ENCODE assay signal across 8 cellular contexts in genomic region chr11:47551086-47551485, GRCh38. TPM values are rescaled to one million over a fixed set of nuclear protein-coding genes. Genes with fewer than 3 reads are reported as not detected.
DNase-seq lines count a peak whose midpoint lies in the region; ATAC-seq and TF ChIP-seq lines count a peak whose summit lies in the region.

No MANE protein-coding gene starts in this region.

- DNase-seq in cardiac muscle cell (ENCODE audit: low read depth in 1 of 2, low spot score in 1 of 2) (peak; percentile 35 to 47), left ventricle myocardium superior (no peak), dermis microvascular lymphatic vessel endothelial cell (ENCODE audit: low read depth in 2 of 2) (peak; percentile 22 to 47), GDM1 (lab: John Stamatoyannopoulos, UW) (no peak), OCI-M2 (lab: John Stamatoyannopoulos, UW; ENCODE audit: unreplicated experiment) (no peak)

- no peak overlapping the region for H3K4me3 ChIP-seq in cardiac muscle cell
- peak overlapping the region; percentile 97 for H3K4me3 ChIP-seq in OCI-LY1 (ENCODE audit: low read depth, low read length, poor library complexity, severe bottlenecking)
- H3K4me3 ChIP-seq in neural cell (ENCODE audit: low read length) = peak overlapping the region; percentile 94

- TF ChIP-seq RAD21 in neural cell (conservative IDR thresholded peaks at IDR 0.05) = no peak

- H3K27ac ChIP-seq in cardiac muscle cell (no peak overlapping the region), OCI-LY1 (ENCODE audit: low read depth, low read length, poor library complexity, severe bottlenecking) (peak overlapping the region; percentile 71), neural cell (ENCODE audit: low read length) (no peak overlapping the region)

- H3K9me2 ChIP-seq in OCI-LY1 (ENCODE audit: low read depth, low read length) (no peaks in the 10 kb centered on the region), neural cell (ENCODE audit: insufficient read depth, low read length) (no peaks in the 10 kb centered on the region)

- no peaks in the 10 kb centered on the region for H4K20me1 ChIP-seq in OCI-LY1 (ENCODE audit: insufficient read depth, low read length)
- H4K20me1 ChIP-seq in neural cell (ENCODE audit: insufficient read depth) = no peaks in the 10 kb centered on the region

- H3F3A ChIP-seq in OCI-LY1 (ENCODE audit: insufficient read depth, low read length) (peaks cover 8% of the 10 kb centered on the region; the same call in 1 of the 2 replicates), neural cell (ENCODE audit: insufficient read depth, low read length, poor library complexity, severe bottlenecking) (no peaks in the 10 kb centered on the region)

- H3K9me3 ChIP-seq in cardiac muscle cell (ENCODE audit: low read depth) (no peaks in the 10 kb centered on the region), OCI-LY1 (ENCODE audit: low read length) (no peaks in the 10 kb centered on the region), neural cell (ENCODE audit: low read length) (no peaks in the 10 kb centered on the region)

- H3K9ac ChIP-seq in OCI-LY1 (ENCODE audit: low read length) (peak overlapping the region; percentile 96), neural cell (ENCODE audit: low read length) (no peak overlapping the region)

- H3K36me3 ChIP-seq in cardiac muscle cell (no peaks in the 10 kb centered on the region), OCI-LY1 (ENCODE audit: insufficient read depth, low read length) (peaks cover 12% of the 10 kb centered on the region; the same call in 1 of the 2 replicates), neural cell (ENCODE audit: insufficient read depth, low read length) (no peaks in the 10 kb centered on the region)

- TF ChIP-seq CTCF in cardiac muscle cell (IDR thresholded peaks at IDR 0.05; ENCODE audit: low read depth, low read length) (peak; percentile 38), OCI-LY1 (IDR thresholded peaks at IDR 0.05; ENCODE audit: low read length) (peak; percentile 50; the same call in 1 of the 2 replicates), neural cell (IDR thresholded peaks at IDR 0.05; ENCODE audit: poor library complexity, severe bottlenecking) (peak; percentile 55)

- ATAC-seq in left ventricle myocardium superior (no peak), HG03565 (IDR thresholded peaks at IDR 0.05; ENCODE audit: unreplicated experiment) (no peak)

- H3K4me1 ChIP-seq in cardiac muscle cell (ENCODE audit: low read depth) (peaks cover 16% of the 10 kb centered on the region), OCI-LY1 (ENCODE audit: insufficient read depth, low read length, severe bottlenecking) (peaks cover 37% of the 10 kb centered on the region)

- H3K27me3 ChIP-seq in cardiac muscle cell = no peaks in the 10 kb centered on the region
- H3K27me3 ChIP-seq in OCI-LY1 (ENCODE audit: insufficient read depth, low read length) = no peaks in the 10 kb centered on the region
- H3K27me3 ChIP-seq in neural cell (ENCODE audit: insufficient read depth, low read depth, low read length) = no peaks in the 10 kb centered on the region

- intact Hi-C loops in left ventricle myocardium superior (cut with micrococcal nuclease) = no loop called here

- no peak overlapping the region for H2AFZ ChIP-seq in OCI-LY1 (ENCODE audit: low read length)
- H2AFZ ChIP-seq in neural cell (ENCODE audit: low read depth, low read length) = no peak overlapping the region

- TF ChIP-seq EP300 in neural cell (conservative IDR thresholded peaks at IDR 0.05; ENCODE audit: poor library complexity, severe bottlenecking) = no peak

- H3K79me2 ChIP-seq in OCI-LY1 (ENCODE audit: insufficient read depth, low read length) = peaks cover 65% of the 10 kb centered on the region
- peaks cover 64% of the 10 kb centered on the region for H3K79me2 ChIP-seq in neural cell (replicated peaks; ENCODE audit: insufficient read depth, low read length)

- H3K4me2 ChIP-seq in OCI-LY1 (ENCODE audit: low read length) = peak overlapping the region; percentile 77
- peak overlapping the region; percentile 81 for H3K4me2 ChIP-seq in neural cell (ENCODE audit: low read length)

TF ChIP-seq in neural cell, 6 proteins besides CTCF, POLR2A, EP300 and RAD21:
- peak; percentile 20 for TF ChIP-seq SMC3 (conservative IDR thresholded peaks at IDR 0.05; ENCODE audit: poor library complexity)
- TF ChIP-seq TAF1 (IDR thresholded peaks at IDR 0.05; ENCODE audit: low read depth) = no peak

RNA-seq across cellular contexts. Expression of gene CELF1, which starts 1.8 kb away (rescaled TPM):
- 72.2 and 178 TPM in 2 replicates for total RNA-seq in cardiac muscle cell
- polyA plus RNA-seq in cardiac muscle cell = 98.9 and 162 TPM in 2 replicates
- total RNA-seq in left ventricle myocardium superior = 97.3 TPM
- 57.9 and 84.6 TPM in 2 replicates for total RNA-seq in dermis microvascular lymphatic vessel endothelial cell
- 209 and 217 TPM in 2 replicates for polyA plus RNA-seq in neural cell
- 281 and 303 TPM in 2 replicates for polyA minus RNA-seq in neural cell

RNA-seq across cellular contexts. Expression of gene PTPMT1, which starts 14.3 kb away (rescaled TPM):
- 212 and 246 TPM in 2 replicates for total RNA-seq in cardiac muscle cell
- 123 and 143 TPM in 2 replicates for polyA plus RNA-seq in cardiac muscle cell
- total RNA-seq in left ventricle myocardium superior = 14.9 TPM
- total RNA-seq in dermis microvascular lymphatic vessel endothelial cell = 65.0 and 67.9 TPM in 2 replicates
- polyA plus RNA-seq in neural cell = 2.7 and 5.4 TPM in 2 replicates
- polyA minus RNA-seq in neural cell = 0.73 TPM in 1 of 2 replicates, not detected in the other

RNA-seq across cellular contexts. Expression of gene KBTBD4, which starts 27.7 kb away (rescaled TPM):
- total RNA-seq in cardiac muscle cell (16.9 and 22.5 TPM in 2 replicates), left ventricle myocardium superior (13.2 TPM), dermis microvascular lymphatic vessel endothelial cell (29.3 and 38.2 TPM in 2 replicates)
- polyA plus RNA-seq in cardiac muscle cell (18.6 and 23.9 TPM in 2 replicates), neural cell (76.1 and 79.5 TPM in 2 replicates)
- polyA minus RNA-seq in neural cell = 83.1 and 90.6 TPM in 2 replicates

RNA-seq across cellular contexts. Expression of gene NDUFS3, which starts 27.8 kb away (rescaled TPM):
- total RNA-seq in cardiac muscle cell (79.1 and 128 TPM in 2 replicates), left ventricle myocardium superior (319 TPM), dermis microvascular lymphatic vessel endothelial cell (75.0 and 85.7 TPM in 2 replicates)
- polyA plus RNA-seq in cardiac muscle cell (210 and 232 TPM in 2 replicates), neural cell (154 and 186 TPM in 2 replicates)
- polyA minus RNA-seq in neural cell = 64.0 and 68.9 TPM in 2 replicates

RNA-seq across cellular contexts. Expression of gene FAM180B, which starts 35.4 kb away (rescaled TPM):
- not detected in 2 replicates for total RNA-seq in cardiac muscle cell
- 0.12 TPM in 1 of 2 replicates, not detected in the other for polyA plus RNA-seq in cardiac muscle cell
- not detected for total RNA-seq in left ventricle myocardium superior
- total RNA-seq in dermis microvascular lymphatic vessel endothelial cell = not detected in 2 replicates
- not detected in 2 replicates for polyA plus RNA-seq in neural cell
- 0.49 TPM in 1 of 2 replicates, not detected in the other for polyA minus RNA-seq in neural cell

Comparison
In these comparisons a context has a peak if more than half of its experiments do, and no peak if none do; other contexts are left out.
1. DNase-seq: peak in cardiac muscle cell (2 of 2) and dermis microvascular lymphatic vessel endothelial cell (2 of 2); none in left ventricle myocardium superior (single experiment), GDM1 (single experiment) and OCI-M2 (single experiment).
2. Peak in every context shown above with its lines, with median percentiles within 50 percentile points of each other: CTCF ChIP-seq.